Comparison of ENCODE assay signal across 8 cellular contexts in the genomic region with DNA sequence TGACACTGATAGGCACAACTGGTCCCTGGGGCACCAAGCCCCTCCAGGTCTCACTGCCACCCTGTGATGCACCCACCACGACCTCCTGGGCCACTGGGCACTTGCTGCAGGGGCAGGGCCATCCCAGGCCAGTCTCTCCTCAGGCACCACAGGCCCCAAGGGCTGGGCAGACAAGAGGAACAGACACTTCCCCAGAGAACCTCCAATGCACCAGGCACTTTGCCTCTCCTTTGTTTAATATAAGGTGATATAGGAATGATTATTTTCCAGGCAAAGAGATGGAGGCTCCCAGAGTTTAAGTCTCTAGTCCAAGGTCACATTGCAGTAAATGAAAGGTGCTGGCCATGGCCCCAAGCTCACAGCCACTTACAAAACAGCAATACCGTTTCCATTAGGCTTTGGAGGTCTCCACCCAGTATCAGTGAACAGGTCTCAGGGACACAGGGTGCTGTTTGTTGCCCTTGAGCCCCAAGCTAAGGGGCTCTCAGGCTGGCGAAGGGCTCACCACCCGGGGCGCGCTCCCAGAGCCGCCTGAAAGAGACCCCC. TPM values are rescaled to one million over a fixed set of nuclear protein-coding genes. Genes with fewer than 3 reads are reported as not detected.
DNase-seq lines count a peak whose midpoint lies in the region; ATAC-seq and TF ChIP-seq lines count a peak whose summit lies in the region.

No MANE protein-coding gene starts in this region.

- TF ChIP-seq EP300 in sigmoid colon (IDR thresholded peaks at IDR 0.05) = no peak

- ATAC-seq in GM19455 (IDR thresholded peaks at IDR 0.05; ENCODE audit: unreplicated experiment) (peak; percentile 14), Panc1 (no peak), HG03378 (IDR thresholded peaks at IDR 0.05; ENCODE audit: unreplicated experiment) (no peak), HG03025 (IDR thresholded peaks at IDR 0.05; ENCODE audit: low FRiP score, unreplicated experiment) (no peak)

- in situ Hi-C loops in Panc1 (cut with HindIII; ENCODE audit: low pct_unique_long_range_greater_than_20kb, low sequenced_read_pairs) = no loop called here

- H3K4me3 ChIP-seq in Panc1 (ENCODE audit: low read depth in 2 of 2, low read length in 2 of 2) = peak overlapping the region; percentile 46 to 65
- H3K4me3 ChIP-seq in fibroblast of villous mesenchyme (ENCODE audit: low read depth, low read length) = peak overlapping the region; percentile 37
- H3K4me3 ChIP-seq in sigmoid colon = peak overlapping the region; percentile 54 to 64 (median 54)

- no TSS peak for BruUV-seq in Panc1 (replicated peaks; lab: Mats Ljungman, UMichigan)

- H3K4me1 ChIP-seq in Panc1 (ENCODE audit: control insufficient read depth, insufficient read depth, low read length) = peaks cover 50% of the 10 kb centered on the region
- peaks cover 0 to 61% (median 56%) of the 10 kb centered on the region in 4 donors for H3K4me1 ChIP-seq in sigmoid colon

- H3K27ac ChIP-seq in Panc1 (ENCODE audit: low read length) = peak overlapping the region; percentile 96
- H3K27ac ChIP-seq in sigmoid colon = peak overlapping the region; percentile 88 to 92 (median 90)

- CTCF ChIA-PET in Panc1 (lab: Charles Lee) = no interaction called here

- TF ChIP-seq POLR2A in sigmoid colon (IDR thresholded peaks at IDR 0.05) = no peak

- no peaks in the 10 kb centered on the region for H3K27me3 ChIP-seq in Panc1 (ENCODE audit: control insufficient read depth, insufficient read depth, low read length)
- no peaks in the 10 kb centered on the region for H3K27me3 ChIP-seq in sigmoid colon

- WGBS in sigmoid colon, 2 donors = 18 to 46% methylated on average over 7 of the region's 7 CpGs

- H3K9me3 ChIP-seq in Panc1 (ENCODE audit: control insufficient read depth, insufficient read depth, low read depth, low read length) = no peaks in the 10 kb centered on the region
- H3K9me3 ChIP-seq in sigmoid colon = no peaks in the 10 kb centered on the region

- H3K36me3 ChIP-seq in Panc1 (ENCODE audit: control insufficient read depth, insufficient read depth, low read length) (no peaks in the 10 kb centered on the region), sigmoid colon (peaks cover 8 to 54% (median 18%) of the 10 kb centered on the region in 4 donors)

- no peak for DNase-seq in Panc1 (ENCODE audit: low read depth, low spot score)
- DNase-seq in fibroblast of villous mesenchyme (ENCODE audit: low read depth) = no peak
- peak; percentile 64 for DNase-seq in sigmoid colon
- no peak for DNase-seq in KG1 (lab: John Stamatoyannopoulos, UW)
- no peak for DNase-seq in hepatic stellate cell (ENCODE audit: low spot score)

- POLR2A ChIA-PET in Panc1 (lab: Charles Lee) = no interaction called here

- intact Hi-C loops in Panc1 (cut with micrococcal nuclease; ENCODE audit: unreplicated experiment) = loop anchor here (2.0 kb wide), 1 partner anchor 41 kb away; no protein-coding TSS in a partner anchor
- intact Hi-C loops in sigmoid colon (cut with DNase I) = loop anchor here (1.0 kb wide), 1 partner anchor 15 kb away; a partner anchor contains a TSS

- no peak for TF ChIP-seq CTCF in Panc1 (IDR thresholded peaks at IDR 0.05)
- no peak for TF ChIP-seq CTCF in fibroblast of villous mesenchyme (IDR thresholded peaks at IDR 0.05; ENCODE audit: insufficient read depth, low read depth, low read length)
- TF ChIP-seq CTCF in sigmoid colon (IDR thresholded peaks at IDR 0.05) = no peak

RNA-seq across cellular contexts. Expression of a gene that starts 4.5 kb away (rescaled TPM):
- total RNA-seq in Panc1 (2021; ENCODE audit: unreplicated experiment) = 16.6 TPM
- polyA plus RNA-seq in Panc1 (2012; ENCODE audit: insufficient read length) = 26.2 TPM
- 17.1 and 29.8 TPM in 2 replicates for total RNA-seq in fibroblast of villous mesenchyme
- total RNA-seq in sigmoid colon = 100 to 1,000 TPM in 1 of 4 donors, 10 to 100 TPM in 3; 47.8 to 294 (median 54.7) TPM
- 10 to 100 TPM; 16.0 to 58.3 (median 53.6) TPM for polyA plus RNA-seq in sigmoid colon

RNA-seq across cellular contexts. Expression of a gene that starts 14.6 kb away (rescaled TPM):
- 13.9 TPM for total RNA-seq in Panc1 (2021; ENCODE audit: unreplicated experiment)
- 15.7 TPM for polyA plus RNA-seq in Panc1 (2012; ENCODE audit: insufficient read length)
- total RNA-seq in fibroblast of villous mesenchyme = 6.0 and 6.8 TPM in 2 replicates
- total RNA-seq in sigmoid colon = 10 to 100 TPM; 23.2 to 61.7 (median 45.2) TPM
- 10 to 100 TPM in 2 of 3 donors, 1 to 10 TPM in 1; 7.8 to 23.2 (median 13.6) TPM for polyA plus RNA-seq in sigmoid colon

RNA-seq across cellular contexts. Expression of a gene that starts 26.6 kb away (rescaled TPM):
- total RNA-seq in Panc1 (2021; ENCODE audit: unreplicated experiment) = 14.6 TPM
- 7.9 TPM for polyA plus RNA-seq in Panc1 (2012; ENCODE audit: insufficient read length)
- total RNA-seq in fibroblast of villous mesenchyme = 14.8 and 21.2 TPM in 2 replicates
- total RNA-seq in sigmoid colon = 10 to 100 TPM; 18.3 to 29.9 (median 24.0) TPM
- 10 to 100 TPM; 12.9 to 16.8 (median 13.5) TPM for polyA plus RNA-seq in sigmoid colon
